9 cellular contexts compared by ENCODE assay signal in genomic region chr5:9207820-9208418, GRCh38.
DNase-seq lines count a peak whose midpoint lies in the region; ATAC-seq, FAIRE-seq and TF ChIP-seq lines count a peak whose summit lies in the region.
"Had no signal": no experiment of that assay in that cellular context is flagged by ENCODE, and none has a peak within 500 bp of the region (broad histone marks: within the 10 kb centered on the region; RNA-seq: fewer than 3 reads in every experiment).

No MANE protein-coding gene starts in this region.

- ATAC-seq in GM23338 (peak; percentile 57), SK-N-SH treated with all-trans-retinoic acid at 6 μM for 48 hours (peak; percentile 85), natural killer cell (no peak)

- H3K4me2 ChIP-seq in GM23338: no peak overlapping the region

- TF ChIP-seq CTCF in GM23338 (conservative IDR thresholded peaks at IDR 0.05; ENCODE audit: low read depth in 2 of 2): peak; percentile 50 to 66
- TF ChIP-seq CTCF in NB4 (IDR thresholded peaks at IDR 0.05; ENCODE audit: low read depth, low read length): no peak
- TF ChIP-seq CTCF in natural killer cell (IDR thresholded peaks at IDR 0.05): no peak

- no peak overlapping the region for H3K27ac Mint-ChIP-seq in GM23338
- no peak overlapping the region for H3K27ac Mint-ChIP-seq in natural killer cell

- no peaks in the 10 kb centered on the region for H3F3A ChIP-seq in GM23338 (replicated peaks; ENCODE audit: low read depth)

- H3K4me1 Mint-ChIP-seq in GM23338 (no peaks in the 10 kb centered on the region), natural killer cell (no peaks in the 10 kb centered on the region)

- TF ChIP-seq POLR2A in NB4 (IDR thresholded peaks at IDR 0.05; ENCODE audit: extremely low read depth, insufficient read length): no peak

- H3K9me3 Mint-ChIP-seq in GM23338 (peaks cover 6% of the 10 kb centered on the region; the same call in 1 of the 3 replicates), natural killer cell (peaks cover 0 to 2% of the 10 kb centered on the region in 2 donors)

- DNase-seq in ELR (ENCODE audit: low read depth) (peak; percentile 80), GM23338 (ENCODE audit: low spot score) (peak; percentile 64), NB4 (ENCODE audit: low read depth) (peak; percentile 66), frontal cortex (ENCODE audit: low spot score in 2 of 2) (peak; percentile 10 to 25), superior temporal gyrus (ENCODE audit: extremely low spot score) (peak; percentile 91), OCI-M2 (lab: John Stamatoyannopoulos, UW; ENCODE audit: unreplicated experiment) (no peak), natural killer cell (no peak)

- H3K4me3 Mint-ChIP-seq in GM23338 (no peak overlapping the region), natural killer cell (no peak overlapping the region)

- no peak overlapping the region for H3K27ac ChIP-seq in GM23338 (ENCODE audit: low read depth)
- H3K27ac ChIP-seq: SJSA1 had no signal

- H3K36me3 Mint-ChIP-seq in GM23338 (ENCODE audit: low read depth): 0 out of 3 replicates have a peak, but pooled peaks cover 3% of the 10 kb centered on the region
- no peaks in the 10 kb centered on the region for H3K36me3 Mint-ChIP-seq in natural killer cell

- H3K79me2 ChIP-seq in GM23338 (replicated peaks; ENCODE audit: insufficient read depth): no peaks in the 10 kb centered on the region

- intact Hi-C loops in natural killer cell (cut with micrococcal nuclease): no loop called here

- FAIRE-seq in frontal cortex (lab: Jason Lieb, UNC): peak; percentile 86

- H3K36me3 ChIP-seq in GM23338 (ENCODE audit: insufficient read depth): no peaks in the 10 kb centered on the region
- H3K36me3 ChIP-seq: SJSA1 had no signal

- H3K27me3 ChIP-seq in GM23338 (ENCODE audit: insufficient read depth): no peaks in the 10 kb centered on the region
- H3K27me3 ChIP-seq: SJSA1 had no signal

- no peaks in the 10 kb centered on the region for H4K20me1 ChIP-seq in GM23338 (replicated peaks; ENCODE audit: insufficient read depth)

- H3K4me3 ChIP-seq in GM23338: no peak overlapping the region
- no peak overlapping the region for H3K4me3 ChIP-seq in NB4 (ENCODE audit: low read depth, low read length)
- H3K4me3 ChIP-seq: SJSA1 had no signal

- H3K4me1 ChIP-seq in GM23338 (ENCODE audit: insufficient read depth): no peaks in the 10 kb centered on the region

- H3K9me2 ChIP-seq in GM23338 (ENCODE audit: insufficient read depth): no peaks in the 10 kb centered on the region; the same call in 1 of the 2 replicates

- no peak overlapping the region for H2AFZ ChIP-seq in GM23338

- H3K27me3 Mint-ChIP-seq in GM23338 (ENCODE audit: insufficient read depth, low read depth, poor library complexity) (no peaks in the 10 kb centered on the region), natural killer cell (ENCODE audit: low read depth in 2 of 2) (no peaks in the 10 kb centered on the region)

TF ChIP-seq in GM23338, 12 proteins besides CTCF, POLR2A, EP300 and RAD21 (continues in another document):
- TF ChIP-seq NANOG (IDR thresholded peaks at IDR 0.05; ENCODE audit: borderline replicate concordance) (no peak), EZH2phosphoT487 (IDR thresholded peaks at IDR 0.05; ENCODE audit: unreplicated experiment) (no peak), ZNF114 (CRISPR knock-in tag; IDR thresholded peaks at IDR 0.05) (no peak), EZH2 (IDR thresholded peaks at IDR 0.05; ENCODE audit: low read depth, unreplicated experiment) (no peak)
- TF ChIP-seq, protein P1, sequence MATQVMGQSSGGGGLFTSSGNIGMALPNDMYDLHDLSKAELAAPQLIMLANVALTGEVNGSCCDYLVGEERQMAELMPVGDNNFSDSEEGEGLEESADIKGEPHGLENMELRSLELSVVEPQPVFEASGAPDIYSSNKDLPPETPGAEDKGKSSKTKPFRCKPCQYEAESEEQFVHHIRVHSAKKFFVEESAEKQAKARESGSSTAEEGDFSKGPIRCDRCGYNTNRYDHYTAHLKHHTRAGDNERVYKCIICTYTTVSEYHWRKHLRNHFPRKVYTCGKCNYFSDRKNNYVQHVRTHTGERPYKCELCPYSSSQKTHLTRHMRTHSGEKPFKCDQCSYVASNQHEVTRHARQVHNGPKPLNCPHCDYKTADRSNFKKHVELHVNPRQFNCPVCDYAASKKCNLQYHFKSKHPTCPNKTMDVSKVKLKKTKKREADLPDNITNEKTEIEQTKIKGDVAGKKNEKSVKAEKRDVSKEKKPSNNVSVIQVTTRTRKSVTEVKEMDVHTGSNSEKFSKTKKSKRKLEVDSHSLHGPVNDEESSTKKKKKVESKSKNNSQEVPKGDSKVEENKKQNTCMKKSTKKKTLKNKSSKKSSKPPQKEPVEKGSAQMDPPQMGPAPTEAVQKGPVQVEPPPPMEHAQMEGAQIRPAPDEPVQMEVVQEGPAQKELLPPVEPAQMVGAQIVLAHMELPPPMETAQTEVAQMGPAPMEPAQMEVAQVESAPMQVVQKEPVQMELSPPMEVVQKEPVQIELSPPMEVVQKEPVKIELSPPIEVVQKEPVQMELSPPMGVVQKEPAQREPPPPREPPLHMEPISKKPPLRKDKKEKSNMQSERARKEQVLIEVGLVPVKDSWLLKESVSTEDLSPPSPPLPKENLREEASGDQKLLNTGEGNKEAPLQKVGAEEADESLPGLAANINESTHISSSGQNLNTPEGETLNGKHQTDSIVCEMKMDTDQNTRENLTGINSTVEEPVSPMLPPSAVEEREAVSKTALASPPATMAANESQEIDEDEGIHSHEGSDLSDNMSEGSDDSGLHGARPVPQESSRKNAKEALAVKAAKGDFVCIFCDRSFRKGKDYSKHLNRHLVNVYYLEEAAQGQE (IDR thresholded peaks at IDR 0.05; ENCODE audit: unreplicated experiment): no peak

TF ChIP-seq in SK-N-SH treated with all-trans-retinoic acid at 6 μM for 48 hours, 23 proteins besides CTCF, POLR2A, EP300 and RAD21:
- TF ChIP-seq, protein P2, sequence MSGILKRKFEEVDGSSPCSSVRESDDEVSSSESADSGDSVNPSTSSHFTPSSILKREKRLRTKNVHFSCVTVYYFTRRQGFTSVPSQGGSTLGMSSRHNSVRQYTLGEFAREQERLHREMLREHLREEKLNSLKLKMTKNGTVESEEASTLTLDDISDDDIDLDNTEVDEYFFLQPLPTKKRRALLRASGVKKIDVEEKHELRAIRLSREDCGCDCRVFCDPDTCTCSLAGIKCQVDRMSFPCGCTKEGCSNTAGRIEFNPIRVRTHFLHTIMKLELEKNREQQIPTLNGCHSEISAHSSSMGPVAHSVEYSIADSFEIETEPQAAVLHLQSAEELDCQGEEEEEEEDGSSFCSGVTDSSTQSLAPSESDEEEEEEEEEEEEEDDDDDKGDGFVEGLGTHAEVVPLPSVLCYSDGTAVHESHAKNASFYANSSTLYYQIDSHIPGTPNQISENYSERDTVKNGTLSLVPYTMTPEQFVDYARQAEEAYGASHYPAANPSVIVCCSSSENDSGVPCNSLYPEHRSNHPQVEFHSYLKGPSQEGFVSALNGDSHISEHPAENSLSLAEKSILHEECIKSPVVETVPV (CRISPR knock-in tag; IDR thresholded peaks at IDR 0.05): no peak

Comparison
In these comparisons a context has a peak if more than half of its experiments do, and no peak if none do; other contexts are left out.
1. DNase-seq: peak in ELR (single experiment), GM23338 (single experiment), NB4 (single experiment), frontal cortex (2 of 2) and superior temporal gyrus (single experiment); none in OCI-M2 (single experiment) and natural killer cell (single experiment).
2. ATAC-seq: peak in GM23338 (single experiment) and SK-N-SH treated with all-trans-retinoic acid at 6 μM for 48 hours (single experiment); none in natural killer cell (0 of 3).
3. CTCF ChIP-seq: peak in GM23338 (2 of 2); none in NB4 (single experiment) and natural killer cell (single experiment).